16 cellular contexts compared by ENCODE assay signal in genomic region chr10:8242295-8242872, GRCh38.
DNase-seq lines count a peak whose midpoint lies in the region; ATAC-seq and TF ChIP-seq lines count a peak whose summit lies in the region.
"Had no signal": no experiment of that assay in that cellular context is flagged by ENCODE, and none has a peak within 500 bp of the region (broad histone marks: within the 10 kb centered on the region; RNA-seq: fewer than 3 reads in every experiment).

No MANE protein-coding gene starts in this region.

- peaks cover 56% of the 10 kb centered on the region for H3K4me1 ChIP-seq in CD8-positive, alpha-beta memory T cell (ENCODE audit: insufficient read depth, low read length)
- H3K4me1 ChIP-seq in gastroesophageal sphincter = no peaks in the 10 kb centered on the region
- H3K4me1 ChIP-seq: suprapubic skin had no signal

- no peaks in the 10 kb centered on the region for H3K9me3 Mint-ChIP-seq in CD8-positive, alpha-beta memory T cell
- peaks cover 8% of the 10 kb centered on the region for H3K9me3 Mint-ChIP-seq in T-helper 2 cell treated with Interferon-gamma antibody and Interleukin-4, amounts not matched to agents 5 μg/mL and 100 μg/mL, for 36 hours
- H3K9me3 Mint-ChIP-seq in activated T-helper 17 cell treated with anti-CD3 and anti-CD28 coated beads, Interleukin-2, amount 50 U/mL, for 72 hours = no peaks in the 10 kb centered on the region

- H3K27me3 Mint-ChIP-seq in CD8-positive, alpha-beta memory T cell = no peaks in the 10 kb centered on the region
- H3K27me3 Mint-ChIP-seq in T-helper 2 cell treated with Interferon-gamma antibody and Interleukin-4, amounts not matched to agents 5 μg/mL and 100 μg/mL, for 36 hours (ENCODE audit: low read depth) = no peaks in the 10 kb centered on the region
- H3K27me3 Mint-ChIP-seq in activated T-helper 17 cell treated with anti-CD3 and anti-CD28 coated beads, Interleukin-2, amount 50 U/mL, for 72 hours = no peaks in the 10 kb centered on the region

- no peak overlapping the region for H3K4me3 ChIP-seq in CD8-positive, alpha-beta memory T cell (ENCODE audit: low read length)
- no peak overlapping the region for H3K4me3 ChIP-seq in gastroesophageal sphincter
- H3K4me3 ChIP-seq: heart right ventricle, suprapubic skin had no signal

- TF ChIP-seq EP300 in gastroesophageal sphincter (IDR thresholded peaks at IDR 0.05) = no peak

- no peaks in the 10 kb centered on the region for H3K27me3 ChIP-seq in CD8-positive, alpha-beta memory T cell (ENCODE audit: insufficient read depth, low read length, poor library complexity, severe bottlenecking)
- peaks cover 16% of the 10 kb centered on the region for H3K27me3 ChIP-seq in gastroesophageal sphincter
- H3K27me3 ChIP-seq: suprapubic skin had no signal

- no peak for TF ChIP-seq CTCF in gastroesophageal sphincter (IDR thresholded peaks at IDR 0.05)

- H3K27ac Mint-ChIP-seq in CD8-positive, alpha-beta memory T cell = peak overlapping the region in 6 of 8 donors; percentile 26 to 81 (median 71)
- peak overlapping the region; percentile 80 for H3K27ac Mint-ChIP-seq in T-helper 2 cell treated with Interferon-gamma antibody and Interleukin-4, amounts not matched to agents 5 μg/mL and 100 μg/mL, for 36 hours
- peak overlapping the region; percentile 67 for H3K27ac Mint-ChIP-seq in activated T-helper 17 cell treated with anti-CD3 and anti-CD28 coated beads, Interleukin-2, amount 50 U/mL, for 72 hours
- H3K27ac Mint-ChIP-seq: B cell had no signal

- no peaks in the 10 kb centered on the region for H3K36me3 Mint-ChIP-seq in CD8-positive, alpha-beta memory T cell
- peaks cover 14% of the 10 kb centered on the region for H3K36me3 Mint-ChIP-seq in T-helper 2 cell treated with Interferon-gamma antibody and Interleukin-4, amounts not matched to agents 5 μg/mL and 100 μg/mL, for 36 hours (ENCODE audit: low read depth)
- H3K36me3 Mint-ChIP-seq in activated T-helper 17 cell treated with anti-CD3 and anti-CD28 coated beads, Interleukin-2, amount 50 U/mL, for 72 hours (ENCODE audit: low read depth) = no peaks in the 10 kb centered on the region

- CTCF ChIA-PET in CD8-positive, alpha-beta memory T cell (lab: Charles Lee) = no interaction called here

- 64 to 81% methylated on average over 2 to 7 of the region's 8 CpGs for WGBS in gastroesophageal sphincter (ENCODE audit: low coverage in 1 of 2), 2 donors

- no peak for DNase-seq in CD8-positive, alpha-beta memory T cell
- DNase-seq in T-helper 2 cell treated with Interferon-gamma antibody and Interleukin-4, amounts not matched to agents 5 μg/mL and 100 μg/mL, for 36 hours (ENCODE audit: low spot score) = peak; percentile 89
- DNase-seq in stimulated activated CD4-positive, alpha-beta T cell treated with anti-CD3 and anti-CD28 coated beads, Interleukin-2, amount 100 ng/mL, for 48 hours = peak; percentile 41 to 47
- DNase-seq in NCI-H1436 (lab: John Stamatoyannopoulos, UW) = no peak
- DNase-seq in T1000 (lab: John Stamatoyannopoulos, UW) = no peak
- DNase-seq: H7, heart right ventricle, NCI-H2081 treated with DMSO at 0.1 percent for 48 hours, NCI-H69, right cardiac atrium had no signal

- TF ChIP-seq POLR2A in gastroesophageal sphincter (IDR thresholded peaks at IDR 0.05) = no peak

- ATAC-seq in activated T-helper 17 cell treated with anti-CD3 and anti-CD28 coated beads, Interleukin-2, amount 50 U/mL, for 72 hours (replicated peaks) = peak; percentile 90
- no peak for ATAC-seq in GM21825 (IDR thresholded peaks at IDR 0.05; ENCODE audit: unreplicated experiment)
- no peak for ATAC-seq in gastroesophageal sphincter
- ATAC-seq: heart right ventricle, right cardiac atrium had no signal

- no peaks in the 10 kb centered on the region for H3K9me3 ChIP-seq in CD8-positive, alpha-beta memory T cell (ENCODE audit: low read length)
- peaks cover 0 to 16% (median 0%) of the 10 kb centered on the region in 3 donors for H3K9me3 ChIP-seq in gastroesophageal sphincter
- H3K9me3 ChIP-seq: neutrophil had no signal

- H3K27ac ChIP-seq in CD8-positive, alpha-beta memory T cell (ENCODE audit: low read depth, low read length) = no peak overlapping the region
- no peak overlapping the region for H3K27ac ChIP-seq in gastroesophageal sphincter
- H3K27ac ChIP-seq: heart right ventricle, neutrophil, suprapubic skin had no signal

- H3K4me1 Mint-ChIP-seq in CD8-positive, alpha-beta memory T cell = peaks cover 73 to 93% (median 91%) of the 10 kb centered on the region in 3 donors
- peaks cover 89% of the 10 kb centered on the region for H3K4me1 Mint-ChIP-seq in T-helper 2 cell treated with Interferon-gamma antibody and Interleukin-4, amounts not matched to agents 5 μg/mL and 100 μg/mL, for 36 hours (ENCODE audit: low read depth)
- peaks cover 45% of the 10 kb centered on the region for H3K4me1 Mint-ChIP-seq in activated T-helper 17 cell treated with anti-CD3 and anti-CD28 coated beads, Interleukin-2, amount 50 U/mL, for 72 hours

- H3K4me3 Mint-ChIP-seq in CD8-positive, alpha-beta memory T cell = no peak overlapping the region
- H3K4me3 Mint-ChIP-seq in T-helper 2 cell treated with Interferon-gamma antibody and Interleukin-4, amounts not matched to agents 5 μg/mL and 100 μg/mL, for 36 hours = peak overlapping the region; percentile 51
- H3K4me3 Mint-ChIP-seq in activated T-helper 17 cell treated with anti-CD3 and anti-CD28 coated beads, Interleukin-2, amount 50 U/mL, for 72 hours = peak overlapping the region; percentile 48
- H3K4me3 Mint-ChIP-seq: B cell had no signal

- H3K36me3 ChIP-seq in CD8-positive, alpha-beta memory T cell (ENCODE audit: insufficient read depth, low read length) = no peaks in the 10 kb centered on the region
- no peaks in the 10 kb centered on the region for H3K36me3 ChIP-seq in gastroesophageal sphincter
- H3K36me3 ChIP-seq: heart right ventricle, neutrophil, suprapubic skin had no signal

- POLR2A ChIA-PET in CD8-positive, alpha-beta memory T cell (lab: Charles Lee) = no interaction called here

Comparison
In these comparisons a context has a peak if more than half of its experiments do, and no peak if none do; other contexts are left out.
1. DNase-seq: peak in T-helper 2 cell treated with Interferon-gamma antibody and Interleukin-4, amounts not matched to agents 5 μg/mL and 100 μg/mL, for 36 hours (single experiment) and stimulated activated CD4-positive, alpha-beta T cell treated with anti-CD3 and anti-CD28 coated beads, Interleukin-2, amount 100 ng/mL, for 48 hours (2 of 2); none in CD8-positive, alpha-beta memory T cell (0 of 5), NCI-H1436 (single experiment) and T1000 (single experiment).
2. H3K4me3 Mint-ChIP-seq: peak in T-helper 2 cell treated with Interferon-gamma antibody and Interleukin-4, amounts not matched to agents 5 μg/mL and 100 μg/mL, for 36 hours (single experiment) and activated T-helper 17 cell treated with anti-CD3 and anti-CD28 coated beads, Interleukin-2, amount 50 U/mL, for 72 hours (single experiment); none in CD8-positive, alpha-beta memory T cell (0 of 7).
3. Peak in every context shown above with its lines, with median percentiles within 50 percentile points of each other: H3K27ac Mint-ChIP-seq.